ENCODE assay signal across 26 cellular contexts in genomic region chr3:77001071-77001470, GRCh38. TPM values are rescaled to one million over a fixed set of nuclear protein-coding genes. Genes with fewer than 3 reads are reported as not detected.
"Had no signal": no experiment of that assay in that cellular context is flagged by ENCODE, and none has a peak within 500 bp of the region (broad histone marks: within the 10 kb centered on the region; RNA-seq: fewer than 3 reads in every experiment).

No MANE protein-coding gene starts in this region.

- DNase-seq: activated CD4-positive, alpha-beta T cell treated with anti-CD3 and anti-CD28 coated beads for 36 hours; activated CD4-positive, alpha-beta T cell treated with anti-CD3 and anti-CD28 coated beads, Interleukin-2, amount 10 ng/mL, durations not matched to agents 7 days and 5 days; activated CD4-positive, alpha-beta T cell treated with anti-CD3 and anti-CD28 coated beads, Interleukin-2, amount 50 U/mL, for 48 hours; activated CD8-positive, alpha-beta T cell treated with anti-CD3 and anti-CD28 coated beads, Interleukin-2, amount 10 ng/mL, durations not matched to agents 7 days and 5 days; activated gamma-delta T cell; activated naive CD4-positive, alpha-beta T cell treated with Interleukin-2 at 50 U/mL for 16 hours; activated naive CD8-positive, alpha-beta T cell treated with anti-CD3 and anti-CD28 coated beads, Interleukin-2, amount 10 ng/mL, durations not matched to agents 7 days and 5 days; activated T-cell treated with anti-CD3 and anti-CD28 coated beads, Interleukin-2, amount 50 U/mL, for 24 hours; adrenal gland; anterior cingulate cortex; central memory CD4-positive, alpha-beta T cell; NCI-H1105; NCI-H1417 treated with DMSO at 0.1 percent for 48 hours; NCI-H1930; NCI-H2081 treated with DMSO at 0.1 percent for 48 hours; NCI-H345; NCI-H510A; NCI-H526; NCI-H748 treated with DMSO at 0.1 percent for 48 hours; PC-3; Peyer's patch; RPMI8226; SHP77 treated with DMSO at 0.1 percent for 48 hours; SK-N-SH had no signal

- H3K4me3 ChIP-seq: adrenal gland, Peyer's patch, SJSA1 had no signal

- H3K9ac ChIP-seq: KMS-11, SK-N-SH had no signal

- H3K4me2 ChIP-seq: KMS-11, SK-N-SH had no signal

- H3K27me3 ChIP-seq: adrenal gland, Peyer's patch, SJSA1 had no signal

- H3K27ac ChIP-seq: adrenal gland, KMS-11, Peyer's patch, SJSA1 had no signal

- H3K36me3 ChIP-seq: adrenal gland, Peyer's patch, SJSA1 had no signal

- H3K9me3 ChIP-seq: adrenal gland, Peyer's patch, SJSA1, SK-N-SH had no signal

- H3K4me1 ChIP-seq: adrenal gland, Peyer's patch, SJSA1 had no signal

RNA-seq across cellular contexts. Expression of gene ROBO2, which starts 38.8 kb away (rescaled TPM):
- polyA plus RNA-seq: SK-N-SH had no signal
